ENCODE assay signal across 8 cellular contexts in the genomic region with DNA sequence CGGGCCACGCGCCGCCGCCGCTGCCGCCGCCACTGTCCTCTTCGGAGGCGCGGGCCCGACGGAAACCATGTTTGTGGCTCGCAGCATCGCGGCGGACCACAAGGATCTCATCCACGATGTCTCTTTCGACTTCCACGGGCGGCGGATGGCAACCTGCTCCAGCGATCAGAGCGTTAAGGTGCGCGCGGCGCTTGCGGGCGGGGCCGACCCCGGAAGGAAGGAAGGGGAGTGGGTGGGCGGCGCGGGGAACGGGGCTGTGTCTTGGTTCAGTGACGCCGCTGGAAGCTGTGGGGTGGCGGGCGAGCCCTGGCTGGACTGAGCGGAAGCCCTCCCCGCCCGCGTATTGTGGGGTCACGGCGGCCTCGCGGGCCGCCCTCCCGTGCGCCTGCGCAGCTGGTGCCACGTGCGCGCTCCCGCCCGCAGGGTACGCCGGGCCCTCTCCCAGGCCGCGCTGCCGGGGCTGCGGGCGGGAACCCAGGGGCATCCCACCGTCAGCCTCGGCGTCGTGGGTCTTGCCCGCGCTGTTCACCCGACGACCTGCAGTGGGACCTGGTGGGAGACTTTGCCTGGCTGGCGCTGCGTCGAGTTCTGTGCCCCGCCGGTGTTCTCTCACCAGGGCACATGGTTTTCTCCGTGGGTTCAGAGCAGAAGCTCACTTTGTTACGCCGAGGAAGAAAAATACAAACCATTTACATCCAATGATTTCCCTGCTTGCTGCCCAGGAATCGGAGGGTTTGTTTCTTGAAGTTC. TPM values are rescaled to one million over a fixed set of nuclear protein-coding genes. Genes with fewer than 3 reads are reported as not detected.
DNase-seq lines count a peak whose midpoint lies in the region; ATAC-seq, FAIRE-seq and TF ChIP-seq lines count a peak whose summit lies in the region.

No MANE protein-coding gene starts in this region.

- H3K27ac ChIP-seq in AG04450 (ENCODE audit: low read depth, low read length): peak overlapping the region; percentile 94

- TF ChIP-seq CTCF in AG04450 (IDR thresholded peaks at IDR 0.05; ENCODE audit: low read depth, low read length) (no peak), WTC11 (IDR thresholded peaks at IDR 0.05) (no peak), bronchial epithelial cell (IDR thresholded peaks at IDR 0.05; ENCODE audit: insufficient read depth, low read length, severe bottlenecking) (no peak)

- H3K4me3 ChIP-seq in AG04450 (ENCODE audit: low read depth, low read length): peak overlapping the region; percentile 69
- H3K4me3 ChIP-seq in bronchial epithelial cell (ENCODE audit: low read depth, low read length): peak overlapping the region; percentile 76

- H3K4me1 Mint-ChIP-seq in WTC11: peaks cover 21% of the 10 kb centered on the region

- H3K9me3 ChIP-seq in AG04450 (ENCODE audit: control insufficient read depth, insufficient read depth, low read length): peaks cover 7% of the 10 kb centered on the region; the same call in 1 of the 2 replicates

- H3K27me3 Mint-ChIP-seq in WTC11 (ENCODE audit: low read depth): no peaks in the 10 kb centered on the region

- POLR2A ChIA-PET in AG04450 (lab: Yijun Ruan, JAX) (interaction anchor here (0.5 to 1.3 kb wide), 8 partner anchors 14 to 571 kb away, joined by 3 to 16 read pairs (median 4); partner anchors contain the start of genes AFG3L2 and CEP192), WTC11 (lab: Charles Lee) (interaction anchor here (0.5 to 1.6 kb wide), 7 partner anchors 9 to 226 kb away, joined by 3 to 11 read pairs (median 4); partner anchors contain the start of gene CEP192)

- peak overlapping the region; percentile 78 for H3K4me3 Mint-ChIP-seq in WTC11

- ATAC-seq in GM18870 (IDR thresholded peaks at IDR 0.05; ENCODE audit: unreplicated experiment) (peak; percentile 65), HG03103 (IDR thresholded peaks at IDR 0.05; ENCODE audit: low read depth, unreplicated experiment) (peak; percentile 44), WTC11 (peak; percentile 63)

- CTCF ChIA-PET in AG04450 (lab: Charles Lee) (no interaction called here), WTC11 (lab: Charles Lee) (interaction anchor here (0.7 to 1.0 kb wide), 2 partner anchors 14 to 15 kb away, joined by 3 to 4 read pairs; no protein-coding TSS in a partner anchor)

- H3K36me3 Mint-ChIP-seq in WTC11: peaks cover 22% of the 10 kb centered on the region

- FAIRE-seq in bronchial epithelial cell (lab: Jason Lieb, UNC): no peak

- DNase-seq in AG04450 (ENCODE audit: low read depth, low spot score) (peak; percentile 85), NCI-H2227 (lab: John Stamatoyannopoulos, UW; ENCODE audit: unreplicated experiment) (peak; percentile 96), WTC11 (ENCODE audit: low spot score) (peak; percentile 80), bronchial epithelial cell (ENCODE audit: low read depth) (peak; percentile 83), inferior parietal cortex (ENCODE audit: extremely low spot score) (peak; percentile 77), smooth muscle cell of the brain vasculature (ENCODE audit: low read depth, low spot score) (peak; percentile 85)

- H3K36me3 ChIP-seq in bronchial epithelial cell (ENCODE audit: control insufficient read depth, insufficient read depth, low read length): no peaks in the 10 kb centered on the region

- no peaks in the 10 kb centered on the region for H3K9me3 Mint-ChIP-seq in WTC11

- H3K27ac Mint-ChIP-seq in WTC11: peak overlapping the region; percentile 93

- no peaks in the 10 kb centered on the region for H3K27me3 ChIP-seq in AG04450 (ENCODE audit: control insufficient read depth, insufficient read depth, low read length)
- no peaks in the 10 kb centered on the region for H3K27me3 ChIP-seq in bronchial epithelial cell (ENCODE audit: control insufficient read depth, insufficient read depth, low read length)

TF ChIP-seq in WTC11, 78 proteins besides CTCF, POLR2A, EP300 and RAD21 (continues in another document):
- TF ChIP-seq JAZF1 (CRISPR knock-in tag; IDR thresholded peaks at IDR 0.05) (no peak), HMGA2 (CRISPR knock-in tag; IDR thresholded peaks at IDR 0.05) (no peak), ZNF512 (CRISPR knock-in tag; IDR thresholded peaks at IDR 0.05; ENCODE audit: borderline replicate concordance) (no peak), ESRRA (CRISPR knock-in tag; IDR thresholded peaks at IDR 0.05; ENCODE audit: borderline replicate concordance) (peak; percentile 87; the same call in 1 of the 2 replicates), ZNF232 (CRISPR knock-in tag; IDR thresholded peaks at IDR 0.05) (peak; percentile 94), NR2C2 (CRISPR knock-in tag; IDR thresholded peaks at IDR 0.05) (0 out of 2 replicates have a peak, but pooled peaks have one; percentile 62), ATF3 (CRISPR knock-in tag; conservative IDR thresholded peaks at IDR 0.05) (0 out of 2 replicates have a peak, but pooled peaks have one; percentile 55), MYBL2 (CRISPR knock-in tag; IDR thresholded peaks at IDR 0.05) (peak; percentile 93), IRF2 (CRISPR knock-in tag; IDR thresholded peaks at IDR 0.05; ENCODE audit: borderline replicate concordance, low read depth) (peak; percentile 70; the same call in 1 of the 2 replicates), ZNF263 (CRISPR knock-in tag; IDR thresholded peaks at IDR 0.05; ENCODE audit: low read depth) (peak; percentile 63)
- TF ChIP-seq, protein P1, sequence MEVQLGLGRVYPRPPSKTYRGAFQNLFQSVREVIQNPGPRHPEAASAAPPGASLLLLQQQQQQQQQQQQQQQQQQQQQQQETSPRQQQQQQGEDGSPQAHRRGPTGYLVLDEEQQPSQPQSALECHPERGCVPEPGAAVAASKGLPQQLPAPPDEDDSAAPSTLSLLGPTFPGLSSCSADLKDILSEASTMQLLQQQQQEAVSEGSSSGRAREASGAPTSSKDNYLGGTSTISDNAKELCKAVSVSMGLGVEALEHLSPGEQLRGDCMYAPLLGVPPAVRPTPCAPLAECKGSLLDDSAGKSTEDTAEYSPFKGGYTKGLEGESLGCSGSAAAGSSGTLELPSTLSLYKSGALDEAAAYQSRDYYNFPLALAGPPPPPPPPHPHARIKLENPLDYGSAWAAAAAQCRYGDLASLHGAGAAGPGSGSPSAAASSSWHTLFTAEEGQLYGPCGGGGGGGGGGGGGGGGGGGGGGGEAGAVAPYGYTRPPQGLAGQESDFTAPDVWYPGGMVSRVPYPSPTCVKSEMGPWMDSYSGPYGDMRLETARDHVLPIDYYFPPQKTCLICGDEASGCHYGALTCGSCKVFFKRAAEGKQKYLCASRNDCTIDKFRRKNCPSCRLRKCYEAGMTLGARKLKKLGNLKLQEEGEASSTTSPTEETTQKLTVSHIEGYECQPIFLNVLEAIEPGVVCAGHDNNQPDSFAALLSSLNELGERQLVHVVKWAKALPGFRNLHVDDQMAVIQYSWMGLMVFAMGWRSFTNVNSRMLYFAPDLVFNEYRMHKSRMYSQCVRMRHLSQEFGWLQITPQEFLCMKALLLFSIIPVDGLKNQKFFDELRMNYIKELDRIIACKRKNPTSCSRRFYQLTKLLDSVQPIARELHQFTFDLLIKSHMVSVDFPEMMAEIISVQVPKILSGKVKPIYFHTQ (CRISPR knock-in tag; IDR thresholded peaks at IDR 0.05): no peak
- TF ChIP-seq, protein P2, sequence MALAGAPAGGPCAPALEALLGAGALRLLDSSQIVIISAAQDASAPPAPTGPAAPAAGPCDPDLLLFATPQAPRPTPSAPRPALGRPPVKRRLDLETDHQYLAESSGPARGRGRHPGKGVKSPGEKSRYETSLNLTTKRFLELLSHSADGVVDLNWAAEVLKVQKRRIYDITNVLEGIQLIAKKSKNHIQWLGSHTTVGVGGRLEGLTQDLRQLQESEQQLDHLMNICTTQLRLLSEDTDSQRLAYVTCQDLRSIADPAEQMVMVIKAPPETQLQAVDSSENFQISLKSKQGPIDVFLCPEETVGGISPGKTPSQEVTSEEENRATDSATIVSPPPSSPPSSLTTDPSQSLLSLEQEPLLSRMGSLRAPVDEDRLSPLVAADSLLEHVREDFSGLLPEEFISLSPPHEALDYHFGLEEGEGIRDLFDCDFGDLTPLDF (CRISPR knock-in tag; IDR thresholded peaks at IDR 0.05): 0 out of 2 replicates have a peak, but pooled peaks have one; percentile 35
- TF ChIP-seq, protein P3, sequence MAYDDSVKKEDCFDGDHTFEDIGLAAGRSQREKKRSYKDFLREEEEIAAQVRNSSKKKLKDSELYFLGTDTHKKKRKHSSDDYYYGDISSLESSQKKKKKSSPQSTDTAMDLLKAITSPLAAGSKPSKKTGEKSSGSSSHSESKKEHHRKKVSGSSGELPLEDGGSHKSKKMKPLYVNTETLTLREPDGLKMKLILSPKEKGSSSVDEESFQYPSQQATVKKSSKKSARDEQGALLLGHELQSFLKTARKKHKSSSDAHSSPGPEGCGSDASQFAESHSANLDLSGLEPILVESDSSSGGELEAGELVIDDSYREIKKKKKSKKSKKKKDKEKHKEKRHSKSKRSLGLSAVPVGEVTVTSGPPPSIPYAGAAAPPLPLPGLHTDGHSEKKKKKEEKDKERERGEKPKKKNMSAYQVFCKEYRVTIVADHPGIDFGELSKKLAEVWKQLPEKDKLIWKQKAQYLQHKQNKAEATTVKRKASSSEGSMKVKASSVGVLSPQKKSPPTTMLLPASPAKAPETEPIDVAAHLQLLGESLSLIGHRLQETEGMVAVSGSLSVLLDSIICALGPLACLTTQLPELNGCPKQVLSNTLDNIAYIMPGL (CRISPR knock-in tag; IDR thresholded peaks at IDR 0.05): peak; percentile 85; the same call in 1 of the 2 replicates

RNA-seq across cellular contexts. Expression of gene SEH1L, which starts 0.4 kb away (rescaled TPM):
- 47.9 and 54.6 TPM in 2 replicates for polyA plus RNA-seq in AG04450 (2011; rRNA removed)
- 55.5 and 78.3 TPM in 2 replicates for polyA minus RNA-seq in AG04450 (2011; rRNA and poly(A)+ RNA removed)
- total RNA-seq in WTC11 (2021): 75.5 to 81.2 TPM (median 79.1 TPM) in 3 replicates
- total RNA-seq in bronchial epithelial cell: 60.4 and 108 TPM in 2 replicates

RNA-seq across cellular contexts. Expression of gene CEP192, which starts 42.9 kb away (rescaled TPM):
- 16.9 and 21.1 TPM in 2 replicates for polyA plus RNA-seq in AG04450 (2011; rRNA removed)
- polyA minus RNA-seq in AG04450 (2011; rRNA and poly(A)+ RNA removed): 31.2 and 37.7 TPM in 2 replicates
- total RNA-seq in WTC11 (2021): 24.3 to 26.8 TPM (median 25.4 TPM) in 3 replicates
- 19.5 and 25.8 TPM in 2 replicates for total RNA-seq in bronchial epithelial cell

Comparison
In these comparisons a context has a peak if more than half of its experiments do, and no peak if none do; other contexts are left out.
1. Peak in every context shown above with its lines: DNase-seq, ATAC-seq, H3K4me3 ChIP-seq and H3K27ac ChIP-seq.